In the genomic region with DNA sequence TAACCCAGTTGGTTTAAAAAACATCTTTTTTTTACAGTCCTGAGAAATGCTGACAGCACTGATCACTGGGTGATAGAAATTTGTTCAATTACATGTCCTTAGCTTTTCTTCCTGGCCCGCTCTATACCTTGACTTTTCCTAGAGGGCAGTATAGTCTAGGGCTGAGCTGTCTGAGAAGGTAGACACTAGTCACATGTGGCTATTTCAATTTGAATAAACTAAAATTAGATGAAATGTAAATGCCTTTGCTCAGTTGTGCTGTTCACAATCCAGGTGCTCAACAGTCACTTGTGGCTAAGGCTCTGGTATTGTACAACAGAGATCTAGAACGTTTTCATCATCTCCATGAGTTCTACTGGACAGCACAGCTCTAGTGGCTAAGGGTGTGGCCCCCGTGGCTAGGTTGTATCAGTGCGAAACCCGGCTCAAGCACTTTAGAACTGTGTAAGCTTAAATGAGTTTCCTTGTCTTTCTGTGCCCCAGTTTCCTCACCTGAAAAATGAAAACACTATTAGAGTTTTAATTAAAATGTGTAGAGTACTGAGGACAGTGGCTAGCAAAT, we compare ENCODE assay signal across 8 cellular contexts.
DNase-seq lines count a peak whose midpoint lies in the region; ATAC-seq and TF ChIP-seq lines count a peak whose summit lies in the region.

No MANE protein-coding gene starts in this region.

- peaks cover under 1 to 4% (median 3%) of the 10 kb centered on the region in 3 donors for H3K27me3 Mint-ChIP-seq in CD14-positive monocyte (ENCODE audit: low read depth in 3 of 3)

- DNase-seq in CD14-positive monocyte (ENCODE audit: low spot score) (no peak), RPMI8226 (peak; percentile 3), nucleus accumbens (lab: John Stamatoyannopoulos, UW) (no peak), cardiac septum (ENCODE audit: low spot score) (no peak), GOT3 (lab: John Stamatoyannopoulos, UW) (no peak), NCI-H2196 (lab: John Stamatoyannopoulos, UW; ENCODE audit: unreplicated experiment) (no peak)

- no peak overlapping the region for H3K4me3 Mint-ChIP-seq in CD14-positive monocyte

- H3K4me1 Mint-ChIP-seq in CD14-positive monocyte = no peaks in the 10 kb centered on the region

- intact Hi-C loops in CD14-positive monocyte (cut with micrococcal nuclease) = no loop called here
- intact Hi-C loops in cardiac septum (cut with DNase I) = no loop called here

- TF ChIP-seq CTCF in CD14-positive monocyte (IDR thresholded peaks at IDR 0.05) = peak; percentile 13

- no peaks in the 10 kb centered on the region for H3K36me3 Mint-ChIP-seq in CD14-positive monocyte

- ATAC-seq in GM19043 (IDR thresholded peaks at IDR 0.05; ENCODE audit: low read depth, unreplicated experiment) (peak; percentile 66), HG02973 (IDR thresholded peaks at IDR 0.05; ENCODE audit: unreplicated experiment) (peak; percentile 91)

- peaks cover 0 to 3% (median 0%) of the 10 kb centered on the region in 7 donors for H3K9me3 Mint-ChIP-seq in CD14-positive monocyte

- no peak overlapping the region for H3K27ac Mint-ChIP-seq in CD14-positive monocyte
